ENCODE assay signal across 14 cellular contexts in genomic region chr3:41286305-41286704, GRCh38.
"Had no signal": no experiment of that assay in that cellular context is flagged by ENCODE, and none has a peak within 500 bp of the region (broad histone marks: within the 10 kb centered on the region; RNA-seq: fewer than 3 reads in every experiment).

No MANE protein-coding gene starts in this region.

- H3K9me3 ChIP-seq: adrenal gland, colonic mucosa, tibial artery, vagina had no signal

- H2AFZ ChIP-seq: hepatocyte had no signal

- H3K79me2 ChIP-seq: hepatocyte had no signal

- H3K27me3 ChIP-seq: adrenal gland, colonic mucosa, hepatocyte, tibial artery, vagina had no signal

- H3K4me1 ChIP-seq: adrenal gland, colonic mucosa, tibial artery, vagina had no signal

- H3K27ac ChIP-seq: adrenal gland, colonic mucosa, hepatocyte, tibial artery, vagina had no signal

- H3K36me3 ChIP-seq: adrenal gland, colonic mucosa, tibial artery, vagina had no signal

- H3K4me2 ChIP-seq: hepatocyte had no signal

- H3K4me3 ChIP-seq: adrenal gland, colonic mucosa, hepatocyte, tibial artery, vagina had no signal

- DNase-seq: activated CD4-positive, alpha-beta memory T cell treated with anti-CD3 and anti-CD28 coated beads for 36 hours; activated CD4-positive, alpha-beta T cell treated with anti-CD3 and anti-CD28 coated beads for 1 hour; activated naive CD4-positive, alpha-beta T cell treated with anti-CD3 and anti-CD28 coated beads, Interleukin-2, amount 50 U/mL, for 16 hours; activated T-cell treated with anti-CD3 and anti-CD28 coated beads, Interleukin-2, amount 50 U/mL, for 24 hours; adrenal gland; central memory CD4-positive, alpha-beta T cell; colonic mucosa; islet precursor cell; naive thymus-derived CD8-positive, alpha-beta T cell; posterior cingulate gyrus; retina; tibial artery had no signal
